17 cellular contexts compared by ENCODE assay signal in the genomic region with DNA sequence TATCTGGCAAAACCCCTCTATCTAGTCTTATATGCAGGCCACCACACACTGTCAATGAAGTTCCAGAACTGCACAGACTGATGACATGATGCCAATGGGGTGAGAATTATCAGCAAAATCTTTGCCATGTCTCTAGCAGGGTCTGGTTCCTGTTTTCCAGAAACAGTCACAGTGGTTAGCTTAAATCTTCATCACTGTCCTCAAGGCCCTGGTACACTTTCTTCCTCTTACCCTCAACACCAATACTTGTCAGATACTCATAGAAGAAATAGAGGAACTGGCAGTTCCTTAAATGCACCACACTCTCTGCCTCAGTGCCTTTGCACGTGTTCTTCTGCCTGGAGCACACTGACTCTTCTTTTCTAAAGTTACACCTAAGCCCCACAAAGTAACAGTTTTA.
DNase-seq lines count a peak whose midpoint lies in the region; ATAC-seq and TF ChIP-seq lines count a peak whose summit lies in the region.
"Had no signal": no experiment of that assay in that cellular context is flagged by ENCODE, and none has a peak within 500 bp of the region (broad histone marks: within the 10 kb centered on the region; RNA-seq: fewer than 3 reads in every experiment).

No MANE protein-coding gene starts in this region.

- H3K9me3 ChIP-seq in BLaER1 treated with 17β-estradiol and CSF1 and Interleukin-3, amounts not matched to agents 10 nM and 100 nM (replicated peaks in 1 of 11), result peaks cover 5 to 39% (median 28%) of the 10 kb centered on the region in 11 experiments; a peak in 19 of 22 replicates
- H3K9me3 ChIP-seq in right cardiac atrium (ENCODE audit: control insufficient read depth, low read length), result no peaks in the 10 kb centered on the region
- H3K9me3 ChIP-seq in BE2C, result no peaks in the 10 kb centered on the region
- no peaks in the 10 kb centered on the region for H3K9me3 ChIP-seq in SK-N-SH
- H3K9me3 ChIP-seq: prostate gland had no signal

- POLR2A ChIA-PET in SK-N-SH (lab: Yijun Ruan, JAX), result no interaction called here

- peaks cover 31% of the 10 kb centered on the region for H3K4me1 Mint-ChIP-seq in progenitor cell of endocrine pancreas (ENCODE audit: low read depth)

- peaks cover 9% of the 10 kb centered on the region for H3K9me3 Mint-ChIP-seq in progenitor cell of endocrine pancreas (ENCODE audit: low read depth)

- H3K4me3 Mint-ChIP-seq in progenitor cell of endocrine pancreas (ENCODE audit: low read depth), result no peak overlapping the region
- H3K4me3 Mint-ChIP-seq: activated CD4-positive, alpha-beta T cell treated with anti-CD3 and anti-CD28 coated beads, Interleukin-2, amount 10 ng/mL, durations not matched to agents 24 days and 14 days; activated naive CD8-positive, alpha-beta T cell had no signal

- TF ChIP-seq EP300 in SK-N-SH (IDR thresholded peaks at IDR 0.05; ENCODE audit: borderline replicate concordance in 1 of 2, low read depth in 1 of 2, low read length in 1 of 2), result no peak

- H3K9me2 ChIP-seq in SK-N-SH, result no peaks in the 10 kb centered on the region

- WGBS in right cardiac atrium, result 83% methylated on average over 1 of the region's 1 CpG
- WGBS in SK-N-SH (ENCODE audit: low lambda C conversion rate), result 52% methylated on average over 1 of the region's 1 CpG

- H3K4me3 ChIP-seq in BLaER1 treated with 17β-estradiol and CSF1 and Interleukin-3, amounts not matched to agents 10 nM and 100 nM, result no peak overlapping the region
- H3K4me3 ChIP-seq in right cardiac atrium (ENCODE audit: low read length) (no peak overlapping the region), BE2C (ENCODE audit: low read depth, low read length) (no peak overlapping the region), SK-N-SH (ENCODE audit: low read depth in 2 of 2, low read length in 1 of 2) (no peak overlapping the region)
- H3K4me3 ChIP-seq: PC-9, prostate gland had no signal

- H4K20me1 ChIP-seq in BLaER1 treated with 17β-estradiol and CSF1 and Interleukin-3, amounts not matched to agents 10 nM and 100 nM, result no peaks in the 10 kb centered on the region
- no peaks in the 10 kb centered on the region for H4K20me1 ChIP-seq in SK-N-SH (ENCODE audit: insufficient read depth)

- H3K36me3 ChIP-seq in BLaER1 treated with 17β-estradiol and CSF1 and Interleukin-3, amounts not matched to agents 10 nM and 100 nM, result no peaks in the 10 kb centered on the region
- H3K36me3 ChIP-seq in BE2C (no peaks in the 10 kb centered on the region), SK-N-SH (replicated peaks in 1 of 2; ENCODE audit: control insufficient read depth in 1 of 2, insufficient read depth in 2 of 2, low read length in 1 of 2) (no peaks in the 10 kb centered on the region)
- H3K36me3 ChIP-seq: prostate gland had no signal

- intact Hi-C loops in right cardiac atrium (cut with DNase I), result no loop called here

- ATAC-seq in HG03354 (IDR thresholded peaks at IDR 0.05; ENCODE audit: poor library complexity, severe bottlenecking, unreplicated experiment) (peak; percentile 56), right cardiac atrium (peak; percentile 34 to 48)

- H3K9ac ChIP-seq in BLaER1 treated with 17β-estradiol and CSF1 and Interleukin-3, amounts not matched to agents 10 nM and 100 nM, result no peak overlapping the region; a peak in 1 of 22 replicates
- no peak overlapping the region for H3K9ac ChIP-seq in SK-N-SH

- peaks cover 11 to 59% (median 29%) of the 10 kb centered on the region in 10 experiments for H3K4me1 ChIP-seq in BLaER1 treated with 17β-estradiol and CSF1 and Interleukin-3, amounts not matched to agents 10 nM and 100 nM
- H3K4me1 ChIP-seq in right cardiac atrium (ENCODE audit: control insufficient read depth, insufficient read depth, low read length) (no peaks in the 10 kb centered on the region), BE2C (peaks cover 5% of the 10 kb centered on the region; the same call in 1 of the 2 replicates), SK-N-SH (ENCODE audit: control insufficient read depth in 1 of 2, insufficient read depth in 2 of 2, low read depth in 1 of 2, low read length in 1 of 2) (peaks cover 0 to 6% of the 10 kb centered on the region in 2 experiments; a peak in 3 of 4 replicates)
- H3K4me1 ChIP-seq: prostate gland had no signal

- H3K79me2 ChIP-seq in SK-N-SH (ENCODE audit: insufficient read depth), result no peaks in the 10 kb centered on the region

- H2AFZ ChIP-seq in SK-N-SH (ENCODE audit: low read depth), result no peak overlapping the region
- H2AFZ ChIP-seq: PC-9 had no signal

- H3K27me3 Mint-ChIP-seq in progenitor cell of endocrine pancreas, result no peaks in the 10 kb centered on the region
- H3K27me3 Mint-ChIP-seq: activated CD4-positive, alpha-beta T cell treated with anti-CD3 and anti-CD28 coated beads, Interleukin-2, amount 10 ng/mL, durations not matched to agents 24 days and 14 days had no signal

- H3K36me3 Mint-ChIP-seq in progenitor cell of endocrine pancreas (ENCODE audit: insufficient read depth), result peaks cover 1% of the 10 kb centered on the region
- H3K36me3 Mint-ChIP-seq: activated naive CD8-positive, alpha-beta T cell had no signal

- no peaks in the 10 kb centered on the region for H3F3A ChIP-seq in SK-N-SH (replicated peaks; ENCODE audit: insufficient read depth)

- TF ChIP-seq CTCF in BE2C (IDR thresholded peaks at IDR 0.05; ENCODE audit: low read depth, low read length), result no peak
- TF ChIP-seq CTCF in progenitor cell of endocrine pancreas (IDR thresholded peaks at IDR 0.05; ENCODE audit: unreplicated experiment), result no peak
- no peak for TF ChIP-seq CTCF in SK-N-SH (IDR thresholded peaks at IDR 0.05)

- DNase-seq in SKM-1 (lab: John Stamatoyannopoulos, UW; ENCODE audit: unreplicated experiment), result peak; percentile 94
- DNase-seq in right cardiac atrium, result peak; percentile 20 to 76 (median 56)
- DNase-seq in BE2C, result no peak
- no peak for DNase-seq in progenitor cell of endocrine pancreas (ENCODE audit: low spot score, unreplicated experiment)
- no peak for DNase-seq in SK-N-SH
- DNase-seq in GM19240 (ENCODE audit: insufficient read length, low spot score), result no peak
- DNase-seq: activated CD4-positive, alpha-beta T cell treated with anti-CD3 and anti-CD28 coated beads, Interleukin-2, amount 10 ng/mL, durations not matched to agents 24 days and 14 days; DMS 273 treated with DMSO at 0.1 percent for 48 hours; foreskin melanocyte; NCI-H1105 treated with DMSO at 0.1 percent for 48 hours; NCI-H345; PC-9; T-helper 2 cell had no signal

- H3K27ac Mint-ChIP-seq in progenitor cell of endocrine pancreas, result no peak overlapping the region
- H3K27ac Mint-ChIP-seq: activated CD4-positive, alpha-beta T cell treated with anti-CD3 and anti-CD28 coated beads, Interleukin-2, amount 10 ng/mL, durations not matched to agents 24 days and 14 days; activated naive CD8-positive, alpha-beta T cell had no signal

- CTCF ChIA-PET in SK-N-SH (lab: Yijun Ruan, JAX), result no interaction called here

- peak overlapping the region in 7 of 11 experiments; percentile 9 to 72 (median 46); a peak in 10 of 22 replicates for H3K4me2 ChIP-seq in BLaER1 treated with 17β-estradiol and CSF1 and Interleukin-3, amounts not matched to agents 10 nM and 100 nM
- no peak overlapping the region for H3K4me2 ChIP-seq in SK-N-SH
- H3K4me2 ChIP-seq: PC-9 had no signal

- H3K27me3 ChIP-seq in BLaER1 treated with 17β-estradiol and CSF1 and Interleukin-3, amounts not matched to agents 10 nM and 100 nM, result no peaks in the 10 kb centered on the region
- H3K27me3 ChIP-seq in right cardiac atrium (ENCODE audit: control insufficient read depth, insufficient read depth) (no peaks in the 10 kb centered on the region), BE2C (no peaks in the 10 kb centered on the region), SK-N-SH (ENCODE audit: insufficient read depth) (no peaks in the 10 kb centered on the region)

- TF ChIP-seq RAD21 in SK-N-SH (IDR thresholded peaks at IDR 0.05; ENCODE audit: low read length), result no peak

- H3K27ac ChIP-seq in BLaER1 treated with 17β-estradiol and CSF1 and Interleukin-3, amounts not matched to agents 10 nM and 100 nM, result peak overlapping the region in 8 of 11 experiments; percentile 21 to 69 (median 54); a peak in 13 of 22 replicates
- no peak overlapping the region for H3K27ac ChIP-seq in right cardiac atrium (ENCODE audit: low read length)
- H3K27ac ChIP-seq in SK-N-SH (ENCODE audit: low read depth in 2 of 2, low read length in 1 of 2), result no peak overlapping the region
- H3K27ac ChIP-seq: PC-9, prostate gland had no signal

TF ChIP-seq in SK-N-SH, 30 proteins besides CTCF, POLR2A, EP300 and RAD21 (continues in another document):
- TF ChIP-seq, protein P1, sequence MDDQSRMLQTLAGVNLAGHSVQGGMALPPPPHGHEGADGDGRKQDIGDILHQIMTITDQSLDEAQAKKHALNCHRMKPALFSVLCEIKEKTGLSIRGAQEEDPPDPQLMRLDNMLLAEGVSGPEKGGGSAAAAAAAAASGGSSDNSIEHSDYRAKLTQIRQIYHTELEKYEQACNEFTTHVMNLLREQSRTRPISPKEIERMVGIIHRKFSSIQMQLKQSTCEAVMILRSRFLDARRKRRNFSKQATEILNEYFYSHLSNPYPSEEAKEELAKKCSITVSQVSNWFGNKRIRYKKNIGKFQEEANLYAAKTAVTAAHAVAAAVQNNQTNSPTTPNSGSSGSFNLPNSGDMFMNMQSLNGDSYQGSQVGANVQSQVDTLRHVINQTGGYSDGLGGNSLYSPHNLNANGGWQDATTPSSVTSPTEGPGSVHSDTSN (IDR thresholded peaks at IDR 0.05), result no peak
- TF ChIP-seq POLR2AphosphoS5 (IDR thresholded peaks at IDR 0.05; ENCODE audit: low read depth, low read length) (no peak), JUND (IDR thresholded peaks at IDR 0.05) (no peak), MEF2A (IDR thresholded peaks at IDR 0.05; ENCODE audit: borderline replicate concordance, low read depth) (no peak)

Comparison
In these comparisons a context has a peak if more than half of its experiments do, and no peak if none do; other contexts are left out.
1. H3K27ac ChIP-seq: peak in BLaER1 treated with 17β-estradiol and CSF1 and Interleukin-3, amounts not matched to agents 10 nM and 100 nM (8 of 11); none in right cardiac atrium (single experiment) and SK-N-SH (0 of 2).
2. DNase-seq: peak in SKM-1 (single experiment) and right cardiac atrium (3 of 3); none in BE2C (single experiment), progenitor cell of endocrine pancreas (single experiment), SK-N-SH (single experiment) and GM19240 (single experiment).